In the genomic region with DNA sequence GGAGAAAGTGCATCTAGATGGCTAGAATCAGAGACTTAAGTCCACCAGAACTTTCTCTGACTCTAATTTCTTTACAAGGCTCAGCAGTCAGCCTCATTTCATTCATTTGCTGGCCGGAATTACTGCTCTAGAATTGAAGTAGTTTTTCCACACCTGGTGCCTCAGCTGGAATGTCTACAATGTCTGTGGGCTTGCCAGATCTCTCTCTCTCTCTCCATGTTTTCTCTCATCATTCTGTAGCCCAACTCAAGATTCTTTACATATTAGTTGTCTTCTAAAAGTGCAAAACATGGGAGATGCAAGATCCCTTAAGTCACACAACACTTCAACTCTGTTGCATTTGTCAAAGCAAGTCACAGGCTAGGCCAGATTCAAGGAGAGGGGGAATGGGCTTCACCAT, we compare ENCODE assay signal across 5 cellular contexts.
"Had no signal": no experiment of that assay in that cellular context is flagged by ENCODE, and none has a peak within 500 bp of the region (broad histone marks: within the 10 kb centered on the region; RNA-seq: fewer than 3 reads in every experiment).

No MANE protein-coding gene starts in this region.

- H3K4me3 ChIP-seq: GM23338 had no signal

- ATAC-seq: GM23338, HepG2 had no signal

- H2AFZ ChIP-seq: GM23338 had no signal

- H3K27ac ChIP-seq: HL-60 had no signal

- DNase-seq: H9, HCEC 1CT had no signal

- H3K4me2 ChIP-seq: GM23338 had no signal
